ENCODE assay signal across 21 cellular contexts in genomic region chr10:32130788-32131187, GRCh38.
DNase-seq lines count a peak whose midpoint lies in the region; ATAC-seq, FAIRE-seq and TF ChIP-seq lines count a peak whose summit lies in the region.
"Had no signal": no experiment of that assay in that cellular context is flagged by ENCODE, and none has a peak within 500 bp of the region (broad histone marks: within the 10 kb centered on the region; RNA-seq: fewer than 3 reads in every experiment).

No MANE protein-coding gene starts in this region.

- FAIRE-seq in A549 (lab: Jason Lieb, UNC): no peak
- no peak for FAIRE-seq in endothelial cell of umbilical vein (lab: Jason Lieb, UNC)
- no peak for FAIRE-seq in pancreas (lab: Jason Lieb, UNC)
- FAIRE-seq: GM12878, H54 had no signal

- H3K27ac Mint-ChIP-seq in stimulated activated effector memory CD8-positive, alpha-beta T cell treated with anti-CD3 and anti-CD28 coated beads, Interleukin-12 subunit alpha, Interleukin-12 subunit beta, amount 100 ng/mL, for 72 hours: no peak overlapping the region

- no peak overlapping the region for H3K9ac ChIP-seq in endothelial cell of umbilical vein (replicated peaks; ENCODE audit: extremely low read depth, insufficient read depth, low read length)

- WGBS in A549 (ENCODE audit: missing lambda C conversion rate): 95% methylated on average over 2 of the region's 2 CpGs
- WGBS in pancreas, 2 donors: 78 to 87% methylated on average over 2 of the region's 2 CpGs

- H3K36me3 ChIP-seq in KOPT-K1 (ENCODE audit: insufficient read depth, low read length) (no peaks in the 10 kb centered on the region), endothelial cell of umbilical vein (ENCODE audit: control insufficient read depth in 2 of 2, extremely low read depth in 1 of 2, insufficient read depth in 2 of 2, low read length in 2 of 2) (no peaks in the 10 kb centered on the region), pancreas (no peaks in the 10 kb centered on the region)
- H3K36me3 ChIP-seq: Peyer's patch, SJSA1 had no signal

- no TSS peak for BruUV-seq in endothelial cell of umbilical vein (replicated peaks; lab: Mats Ljungman, UMichigan)

- dilution Hi-C loops in endothelial cell of umbilical vein (cut with MboI; ENCODE audit: extremely low pct_ligation_motif_present, low sequenced_read_pairs): no loop called here

- TF ChIP-seq CTCF in A549 (IDR thresholded peaks at IDR 0.05) (no peak), endothelial cell of umbilical vein (IDR thresholded peaks at IDR 0.05; ENCODE audit: extremely low read depth in 1 of 2, insufficient read depth in 1 of 2, low read depth in 1 of 2, low read length in 2 of 2) (no peak), pancreas (IDR thresholded peaks at IDR 0.05) (no peak)

- no peaks in the 10 kb centered on the region for H3K9me1 ChIP-seq in endothelial cell of umbilical vein (replicated peaks; ENCODE audit: control insufficient read depth, extremely low read depth, insufficient read depth, low read length)

- H3K4me2 ChIP-seq in A549 (no peak overlapping the region), endothelial cell of umbilical vein (ENCODE audit: insufficient read depth, low read length) (peak overlapping the region; percentile 44)

- no peaks in the 10 kb centered on the region for H3K9me3 ChIP-seq in A549
- no peaks in the 10 kb centered on the region for H3K9me3 ChIP-seq in KOPT-K1 (ENCODE audit: insufficient read depth, low read length, poor library complexity, severe bottlenecking)
- no peaks in the 10 kb centered on the region for H3K9me3 ChIP-seq in endothelial cell of umbilical vein (replicated peaks; ENCODE audit: control insufficient read depth, insufficient read depth, low read length)
- no peaks in the 10 kb centered on the region for H3K9me3 ChIP-seq in pancreas
- H3K9me3 ChIP-seq: Peyer's patch, SJSA1 had no signal

- H3K27me3 ChIP-seq in endothelial cell of umbilical vein (ENCODE audit: control insufficient read depth in 2 of 2, insufficient read depth in 2 of 2, low read length in 2 of 2): peaks cover 0 to 2% of the 10 kb centered on the region in 2 experiments
- H3K27me3 ChIP-seq in pancreas: no peaks in the 10 kb centered on the region
- H3K27me3 ChIP-seq: Peyer's patch, SJSA1 had no signal

- TF ChIP-seq EP300 in A549 (IDR thresholded peaks at IDR 0.05): no peak

- H3K4me3 ChIP-seq in A549: no peak overlapping the region
- H3K4me3 ChIP-seq in endothelial cell of umbilical vein (replicated peaks in 1 of 3; ENCODE audit: insufficient read depth in 1 of 3, low read depth in 1 of 3, low read length in 3 of 3): no peak overlapping the region
- H3K4me3 ChIP-seq in pancreas: no peak overlapping the region
- H3K4me3 ChIP-seq: GM12878, Peyer's patch, SJSA1 had no signal

- CTCF ChIA-PET in A549 (lab: Yijun Ruan, JAX): interaction anchor here (0.7 to 1.5 kb wide), 2 partner anchors 8 to 24 kb away, joined by 3 to 4 read pairs; no protein-coding TSS in a partner anchor
- CTCF ChIA-PET in endothelial cell of umbilical vein (lab: Charles Lee): interaction anchor here (1.0 to 1.3 kb wide), 2 partner anchors 24 to 62 kb away, joined by 3 to 5 read pairs; no protein-coding TSS in a partner anchor

- POLR2A ChIA-PET in A549 (lab: Yijun Ruan, JAX) (no interaction called here), endothelial cell of umbilical vein (lab: Charles Lee) (interaction anchor here (0.7 kb wide), 1 partner anchor 9 kb away, joined by 3 read pairs; no protein-coding TSS in a partner anchor)

- H3K36me3 Mint-ChIP-seq in stimulated activated effector memory CD8-positive, alpha-beta T cell treated with anti-CD3 and anti-CD28 coated beads, Interleukin-12 subunit alpha, Interleukin-12 subunit beta, amount 100 ng/mL, for 72 hours: no peaks in the 10 kb centered on the region
- H3K36me3 Mint-ChIP-seq: CD4-positive, CD25-positive, alpha-beta regulatory T cell had no signal

- H3K4me1 Mint-ChIP-seq in stimulated activated effector memory CD8-positive, alpha-beta T cell treated with anti-CD3 and anti-CD28 coated beads, Interleukin-12 subunit alpha, Interleukin-12 subunit beta, amount 100 ng/mL, for 72 hours: no peaks in the 10 kb centered on the region

- no peaks in the 10 kb centered on the region for H3K9me3 Mint-ChIP-seq in stimulated activated effector memory CD8-positive, alpha-beta T cell treated with anti-CD3 and anti-CD28 coated beads, Interleukin-12 subunit alpha, Interleukin-12 subunit beta, amount 100 ng/mL, for 72 hours
- H3K9me3 Mint-ChIP-seq: CD4-positive, CD25-positive, alpha-beta regulatory T cell had no signal

- no peak for TF ChIP-seq RAD21 in A549 (conservative IDR thresholded peaks at IDR 0.05 in 1 of 2, IDR thresholded peaks at IDR 0.05 in 1 of 2)

- intact Hi-C loops in endothelial cell of umbilical vein (cut with micrococcal nuclease): loop anchor here (1.0 to 5.0 kb wide), 3 partner anchors 19 to 75 kb away; partner anchors contain the start of gene KIF5B
- intact Hi-C loops in pancreas (cut with DNase I): no loop called here

- H3K79me2 ChIP-seq in endothelial cell of umbilical vein (ENCODE audit: control insufficient read depth, insufficient read depth, low read length): no peaks in the 10 kb centered on the region

- DNase-seq in A549 (ENCODE audit: low read depth in 1 of 2, low spot score in 1 of 2) (no peak), endothelial cell of umbilical vein (ENCODE audit: low read depth, low spot score) (peak; percentile 33), pancreas (no peak), DMS 273 (lab: John Stamatoyannopoulos, UW; ENCODE audit: unreplicated experiment) (no peak), DMS 273 treated with DMSO at 0.1 percent for 48 hours (lab: John Stamatoyannopoulos, UW) (no peak)
- no peak for DNase-seq in stimulated activated effector memory CD8-positive, alpha-beta T cell treated with anti-CD3 and anti-CD28 coated beads, Interleukin-12 subunit alpha, Interleukin-12 subunit beta, amount 100 ng/mL, for 72 hours (ENCODE audit: low spot score in 2 of 2)
- DNase-seq: COR-L47, DND-41, NCI-H1092 treated with DMSO at 0.1 percent for 48 hours, NCI-H1436 treated with DMSO at 0.1 percent for 48 hours, NCI-H1930, NCI-H2227 treated with DMSO at 0.1 percent for 48 hours, NCI-H510A, NCI-H748 treated with DMSO at 0.1 percent for 48 hours, Peyer's patch had no signal

- no peak overlapping the region for H3K4me3 Mint-ChIP-seq in stimulated activated effector memory CD8-positive, alpha-beta T cell treated with anti-CD3 and anti-CD28 coated beads, Interleukin-12 subunit alpha, Interleukin-12 subunit beta, amount 100 ng/mL, for 72 hours

- ATAC-seq in A549 (no peak), pancreas (peak in 3 of 4 donors; percentile 24 to 63 (median 39)), GM21390 (IDR thresholded peaks at IDR 0.05; ENCODE audit: unreplicated experiment) (no peak)
- no peak for ATAC-seq in stimulated activated effector memory CD8-positive, alpha-beta T cell treated with anti-CD3 and anti-CD28 coated beads, Interleukin-12 subunit alpha, Interleukin-12 subunit beta, amount 100 ng/mL, for 72 hours
- ATAC-seq: GM12878 had no signal

- H3K4me1 ChIP-seq in A549: no peaks in the 10 kb centered on the region
- peaks cover 16% of the 10 kb centered on the region for H3K4me1 ChIP-seq in endothelial cell of umbilical vein (ENCODE audit: control insufficient read depth, extremely low read depth, insufficient read depth, low read length)
- peaks cover 0 to 9% (median 0%) of the 10 kb centered on the region in 3 donors for H3K4me1 ChIP-seq in pancreas
- H3K4me1 ChIP-seq: SJSA1 had no signal

- TF ChIP-seq POLR2A in A549 (IDR thresholded peaks at IDR 0.05; ENCODE audit: low read length) (no peak), endothelial cell of umbilical vein (IDR thresholded peaks at IDR 0.05; ENCODE audit: low read depth, low read length) (no peak)

- H2AFZ ChIP-seq in endothelial cell of umbilical vein (ENCODE audit: low read depth, low read length): peak overlapping the region; percentile 13

- no peaks in the 10 kb centered on the region for H4K20me1 ChIP-seq in endothelial cell of umbilical vein (replicated peaks; ENCODE audit: control insufficient read depth, extremely low read depth, insufficient read depth, low read length)

- H3K27ac ChIP-seq in A549: no peak overlapping the region
- peak overlapping the region; percentile 49 for H3K27ac ChIP-seq in KOPT-K1 (ENCODE audit: low read depth, low read length, poor library complexity, severe bottlenecking)
- H3K27ac ChIP-seq in endothelial cell of umbilical vein (ENCODE audit: insufficient read depth, low read depth, low read length): peak overlapping the region; percentile 69
- H3K27ac ChIP-seq in pancreas: no peak overlapping the region
- H3K27ac ChIP-seq: SJSA1 had no signal

TF ChIP-seq in A549, 52 proteins besides CTCF, POLR2A, EP300 and RAD21:
- TF ChIP-seq HMGXB4 (CRISPR knock-in tag; IDR thresholded peaks at IDR 0.05; ENCODE audit: borderline replicate concordance): no peak
- peak; percentile 76 for TF ChIP-seq MAFK (IDR thresholded peaks at IDR 0.05; ENCODE audit: partially characterized antibody)

TF ChIP-seq in endothelial cell of umbilical vein, 7 proteins besides CTCF, POLR2A, EP300 and RAD21:
- TF ChIP-seq MYC (IDR thresholded peaks at IDR 0.05; ENCODE audit: low read depth, low read length) (no peak), FOS (IDR thresholded peaks at IDR 0.05; ENCODE audit: borderline replicate concordance, insufficient read depth, low read length) (no peak), POLR2AphosphoS5 (IDR thresholded peaks at IDR 0.05; ENCODE audit: insufficient read depth, low read depth, low read length) (no peak), JUN (IDR thresholded peaks at IDR 0.05; ENCODE audit: borderline replicate concordance, insufficient read depth, insufficient read length, low read depth) (no peak), MAX (IDR thresholded peaks at IDR 0.05; ENCODE audit: insufficient read depth, insufficient read length) (no peak), EZH2 (IDR thresholded peaks at IDR 0.05; ENCODE audit: borderline replicate concordance, low read depth, low read length, severe bottlenecking) (no peak), GATA2 (IDR thresholded peaks at IDR 0.05; ENCODE audit: insufficient read depth, insufficient read length, low read depth, low read length) (no peak)

Comparison
In these comparisons a context has a peak if more than half of its experiments do, and no peak if none do; other contexts are left out.
1. ATAC-seq: peak in pancreas (3 of 4); none in A549 (0 of 2), GM21390 (single experiment) and stimulated activated effector memory CD8-positive, alpha-beta T cell treated with anti-CD3 and anti-CD28 coated beads, Interleukin-12 subunit alpha, Interleukin-12 subunit beta, amount 100 ng/mL, for 72 hours (single experiment).
2. H3K27ac ChIP-seq: peak in KOPT-K1 (single experiment) and endothelial cell of umbilical vein (single experiment); none in A549 (0 of 2) and pancreas (0 of 4).